12 cellular contexts compared by ENCODE assay signal in the genomic region with DNA sequence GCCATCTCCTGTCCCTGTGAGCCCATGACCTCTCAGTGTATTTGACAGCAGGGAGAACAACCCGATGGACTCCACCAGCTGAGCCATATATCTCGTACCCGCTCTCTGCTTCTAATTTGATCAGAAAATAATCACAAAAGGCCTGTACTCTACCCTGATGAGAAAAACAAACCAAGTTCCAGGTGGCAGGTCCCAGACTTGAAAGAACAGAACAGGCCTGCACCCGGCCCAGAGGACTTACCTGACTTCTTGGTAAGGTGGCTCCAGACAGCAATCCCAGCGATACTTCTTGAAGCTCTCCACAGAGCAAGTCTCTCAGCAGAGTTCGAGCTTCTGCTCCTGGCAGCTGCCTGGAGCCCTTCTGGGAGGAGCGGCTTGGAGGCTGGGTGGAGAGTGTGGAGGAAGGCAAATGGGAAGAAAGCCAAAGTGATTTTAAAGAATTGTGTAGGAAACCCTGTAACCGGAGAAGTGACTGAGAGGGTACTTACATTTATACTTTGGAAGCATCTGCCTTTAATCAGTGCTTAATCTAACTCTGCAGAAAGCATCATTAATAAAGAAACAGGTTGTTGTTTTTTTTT.
A peak's percentile ranks its signal among the peaks of the same experiment; 100 is the strongest.
DNase-seq lines count a peak whose midpoint lies in the region; ATAC-seq and TF ChIP-seq lines count a peak whose summit lies in the region.
"Had no signal": no experiment of that assay in that cellular context is flagged by ENCODE, and none has a peak within 500 bp of the region (broad histone marks: within the 10 kb centered on the region; RNA-seq: fewer than 3 reads in every experiment).

No MANE protein-coding gene starts in this region.

- in situ Hi-C loops in IMR-90 (cut with MboI; ENCODE audit: low sequenced_read_pairs), result no loop called here

- no CpG with 5 or more reads among the region's 8 CpGs for WGBS in IMR-90 (ENCODE audit: extremely low coverage in 2 of 2, insufficient read length in 1 of 2), 2 experiments
- 63% methylated on average over 8 of the region's 8 CpGs for WGBS in hepatocyte (ENCODE audit: low lambda C conversion rate, missing lambda C conversion rate)

- peak; percentile 11 for DNase-seq in AG09319 (ENCODE audit: extremely low read depth, low read depth)
- DNase-seq in IMR-90, result peak; percentile 18
- no peak for DNase-seq in WTC11 (ENCODE audit: low spot score)
- peak; percentile 19 for DNase-seq in hepatocyte (ENCODE audit: low spot score)
- DNase-seq in stimulated activated naive B cell treated with anti-CD40 and anti-IgM and Interleukin-4, amounts not matched to agents 10 μg/mL and 1 μg/mL and 100 μg/mL, for 72 hours, result no peak
- DNase-seq in activated T-helper 1 cell treated with anti-CD3 and anti-CD28 coated beads, Interleukin-12 subunit alpha, Interleukin-12 subunit beta, Interleukin-2, Interleukin-4 antibody, amounts not matched to agents 30 ng/mL and 10 ng/mL and 1 ng/mL, durations not matched to agents 14 hours and 24 hours and 36 hours (ENCODE audit: low spot score), result no peak
- no peak for DNase-seq in HuH-7.5 (ENCODE audit: low spot score)
- DNase-seq: NCI-H1048, NCI-H1694 had no signal

- no peak for TF ChIP-seq POLR2A in IMR-90 (IDR thresholded peaks at IDR 0.05; ENCODE audit: low read depth, low read length)

- H3K36me3 ChIP-seq in IMR-90 (ENCODE audit: control insufficient read depth, insufficient read depth, low read length) (no peaks in the 10 kb centered on the region), hepatocyte (replicated peaks; ENCODE audit: insufficient read depth, low read depth) (no peaks in the 10 kb centered on the region)

- peak overlapping the region; percentile 51; the same call in 1 of the 2 replicates for H3K27ac Mint-ChIP-seq in WTC11
- no peak overlapping the region for H3K27ac Mint-ChIP-seq in stimulated activated naive B cell treated with anti-CD40 and anti-IgM and Interleukin-4, amounts not matched to agents 10 μg/mL and 1 μg/mL and 100 μg/mL, for 72 hours
- no peak overlapping the region for H3K27ac Mint-ChIP-seq in activated T-helper 1 cell treated with anti-CD3 and anti-CD28 coated beads, Interleukin-12 subunit alpha, Interleukin-12 subunit beta, Interleukin-2, Interleukin-4 antibody, amounts not matched to agents 30 ng/mL and 10 ng/mL and 1 ng/mL, durations not matched to agents 14 hours and 24 hours and 36 hours

- H2AK5ac ChIP-seq in IMR-90 (ENCODE audit: low read depth, low read length), result no peak overlapping the region

- H3K14ac ChIP-seq in IMR-90 (replicated peaks; ENCODE audit: low read depth, low read length), result no peak overlapping the region

- H2BK5ac ChIP-seq in IMR-90 (ENCODE audit: low read depth, low read length, poor library complexity, severe bottlenecking), result no peak overlapping the region

- no peak overlapping the region for H4K5ac ChIP-seq in IMR-90 (ENCODE audit: low read depth, low read length)

- H3K4me3 ChIP-seq in IMR-90 (ENCODE audit: insufficient read depth, low read depth, low read length) (no peak overlapping the region), hepatocyte (no peak overlapping the region)
- H3K4me3 ChIP-seq: SK-N-MC had no signal

- H3K4me3 Mint-ChIP-seq in WTC11, result no peak overlapping the region
- H3K4me3 Mint-ChIP-seq in stimulated activated naive B cell treated with anti-CD40 and anti-IgM and Interleukin-4, amounts not matched to agents 10 μg/mL and 1 μg/mL and 100 μg/mL, for 72 hours, result no peak overlapping the region
- H3K4me3 Mint-ChIP-seq in activated T-helper 1 cell treated with anti-CD3 and anti-CD28 coated beads, Interleukin-12 subunit alpha, Interleukin-12 subunit beta, Interleukin-2, Interleukin-4 antibody, amounts not matched to agents 30 ng/mL and 10 ng/mL and 1 ng/mL, durations not matched to agents 14 hours and 24 hours and 36 hours, result no peak overlapping the region
- H3K4me3 Mint-ChIP-seq: CD4-positive, CD25-positive, alpha-beta regulatory T cell had no signal

- H3K4ac ChIP-seq in IMR-90 (ENCODE audit: low read depth, low read length), result no peak overlapping the region

- TF ChIP-seq CTCF in AG09319 (IDR thresholded peaks at IDR 0.05; ENCODE audit: low read depth, low read length) (no peak), IMR-90 (conservative IDR thresholded peaks at IDR 0.05; ENCODE audit: low read depth, low read length) (no peak), WTC11 (IDR thresholded peaks at IDR 0.05) (no peak), hepatocyte (IDR thresholded peaks at IDR 0.05; ENCODE audit: poor library complexity) (no peak)

- H3K9me2 ChIP-seq in hepatocyte (replicated peaks; ENCODE audit: insufficient read depth), result no peaks in the 10 kb centered on the region

- H3K9me3 ChIP-seq in IMR-90 (ENCODE audit: control insufficient read depth, insufficient read depth, low read length), result no peaks in the 10 kb centered on the region
- no peaks in the 10 kb centered on the region for H3K9me3 ChIP-seq in hepatocyte (ENCODE audit: low read depth)
- H3K9me3 ChIP-seq: Caco-2 had no signal

- H2BK20ac ChIP-seq in IMR-90 (ENCODE audit: low read depth, low read length), result no peak overlapping the region

- no TSS peak for BruUV-seq in IMR-90 (replicated peaks; lab: Mats Ljungman, UMichigan)

- H3K9ac ChIP-seq in IMR-90 (ENCODE audit: low read depth, low read length), result no peak overlapping the region

- H3K27me3 Mint-ChIP-seq in WTC11 (ENCODE audit: low read depth), result no peaks in the 10 kb centered on the region
- H3K27me3 Mint-ChIP-seq in stimulated activated naive B cell treated with anti-CD40 and anti-IgM and Interleukin-4, amounts not matched to agents 10 μg/mL and 1 μg/mL and 100 μg/mL, for 72 hours, result no peaks in the 10 kb centered on the region
- no peaks in the 10 kb centered on the region for H3K27me3 Mint-ChIP-seq in activated T-helper 1 cell treated with anti-CD3 and anti-CD28 coated beads, Interleukin-12 subunit alpha, Interleukin-12 subunit beta, Interleukin-2, Interleukin-4 antibody, amounts not matched to agents 30 ng/mL and 10 ng/mL and 1 ng/mL, durations not matched to agents 14 hours and 24 hours and 36 hours (ENCODE audit: insufficient read depth)
- H3K27me3 Mint-ChIP-seq: CD4-positive, CD25-positive, alpha-beta regulatory T cell had no signal

- CTCF ChIA-PET in IMR-90 (lab: Yijun Ruan, JAX), result interaction anchor here (0.5 to 1.9 kb wide), 10 partner anchors 9 to 1347 kb away, joined by 3 to 10 read pairs (median 5); a partner anchor contains a TSS
- CTCF ChIA-PET in WTC11 (lab: Charles Lee), result interaction anchor here (0.9 to 4.3 kb wide), 15 partner anchors 9 to 221 kb away, joined by 3 to 46 read pairs (median 5); no protein-coding TSS in a partner anchor

- H3K27me3 ChIP-seq in IMR-90 (ENCODE audit: control insufficient read depth, insufficient read depth, low read length), result no peaks in the 10 kb centered on the region; the same call in 1 of the 2 replicates
- no peaks in the 10 kb centered on the region for H3K27me3 ChIP-seq in hepatocyte

- no peak overlapping the region for H4K8ac ChIP-seq in IMR-90 (ENCODE audit: low read depth in 2 of 2, low read length in 2 of 2)

- ATAC-seq in IMR-90 (ENCODE audit: low read depth) (0 out of 2 replicates have a peak, but pooled peaks have one; percentile 27), WTC11 (no peak)
- ATAC-seq in stimulated activated naive B cell treated with anti-CD40 and anti-IgM and Interleukin-4, amounts not matched to agents 10 μg/mL and 1 μg/mL and 100 μg/mL, for 72 hours (replicated peaks), result no peak

- H2BK120ac ChIP-seq in IMR-90 (ENCODE audit: low read depth, low read length), result no peak overlapping the region

- H3K36me3 Mint-ChIP-seq in WTC11, result no peaks in the 10 kb centered on the region
- H3K36me3 Mint-ChIP-seq in stimulated activated naive B cell treated with anti-CD40 and anti-IgM and Interleukin-4, amounts not matched to agents 10 μg/mL and 1 μg/mL and 100 μg/mL, for 72 hours, result no peaks in the 10 kb centered on the region
- H3K36me3 Mint-ChIP-seq in activated T-helper 1 cell treated with anti-CD3 and anti-CD28 coated beads, Interleukin-12 subunit alpha, Interleukin-12 subunit beta, Interleukin-2, Interleukin-4 antibody, amounts not matched to agents 30 ng/mL and 10 ng/mL and 1 ng/mL, durations not matched to agents 14 hours and 24 hours and 36 hours (ENCODE audit: low read depth), result no peaks in the 10 kb centered on the region
- H3K36me3 Mint-ChIP-seq: CD4-positive, CD25-positive, alpha-beta regulatory T cell had no signal

- H2AFZ ChIP-seq in IMR-90 (replicated peaks; ENCODE audit: low read length, poor library complexity) (peak overlapping the region; percentile 13), hepatocyte (no peak overlapping the region)

- H2BK15ac ChIP-seq in IMR-90 (ENCODE audit: low read depth, low read length), result no peak overlapping the region

- H3K23ac ChIP-seq in IMR-90 (ENCODE audit: low read depth, low read length), result no peak overlapping the region

- no peaks in the 10 kb centered on the region for H3K79me1 ChIP-seq in IMR-90 (ENCODE audit: low read depth in 1 of 2, low read length in 2 of 2)

- H4K91ac ChIP-seq in IMR-90 (ENCODE audit: insufficient read depth, low read depth, low read length), result no peak overlapping the region

- no peak overlapping the region for H3K4me2 ChIP-seq in IMR-90 (ENCODE audit: low read depth, low read length)
- peak overlapping the region; percentile 48 for H3K4me2 ChIP-seq in hepatocyte

- H3K27ac ChIP-seq in IMR-90 (ENCODE audit: insufficient read depth, low read length) (no peak overlapping the region), hepatocyte (no peak overlapping the region)
- H3K27ac ChIP-seq: SK-N-MC had no signal

- intact Hi-C loops in IMR-90 (cut with micrococcal nuclease), result no loop called here
- intact Hi-C loops in activated T-helper 1 cell treated with anti-CD3 and anti-CD28 coated beads, Interleukin-12 subunit alpha, Interleukin-12 subunit beta, Interleukin-2, Interleukin-4 antibody, amounts not matched to agents 30 ng/mL and 10 ng/mL and 1 ng/mL, durations not matched to agents 14 hours and 24 hours and 36 hours (cut with micrococcal nuclease), result no loop called here

- H4K20me1 ChIP-seq in IMR-90 (ENCODE audit: insufficient read depth, low read length) (no peaks in the 10 kb centered on the region), hepatocyte (ENCODE audit: insufficient read depth, poor library complexity, severe bottlenecking) (no peaks in the 10 kb centered on the region)

- POLR2A ChIA-PET in IMR-90 (lab: Charles Lee; ENCODE audit: unreplicated experiment), result no interaction called here
- POLR2A ChIA-PET in WTC11 (lab: Charles Lee), result no interaction called here

- peaks cover 13% of the 10 kb centered on the region for H3K4me1 Mint-ChIP-seq in WTC11
- peaks cover 0 to 3% of the 10 kb centered on the region in 2 donors for H3K4me1 Mint-ChIP-seq in stimulated activated naive B cell treated with anti-CD40 and anti-IgM and Interleukin-4, amounts not matched to agents 10 μg/mL and 1 μg/mL and 100 μg/mL, for 72 hours
- no peaks in the 10 kb centered on the region for H3K4me1 Mint-ChIP-seq in activated T-helper 1 cell treated with anti-CD3 and anti-CD28 coated beads, Interleukin-12 subunit alpha, Interleukin-12 subunit beta, Interleukin-2, Interleukin-4 antibody, amounts not matched to agents 30 ng/mL and 10 ng/mL and 1 ng/mL, durations not matched to agents 14 hours and 24 hours and 36 hours (ENCODE audit: low read depth)

- no peaks in the 10 kb centered on the region for H3K79me2 ChIP-seq in hepatocyte

- peaks cover 2% of the 10 kb centered on the region; the same call in 1 of the 2 replicates for H3K4me1 ChIP-seq in IMR-90 (ENCODE audit: control insufficient read depth, insufficient read depth, low read length)
- H3K4me1 ChIP-seq in hepatocyte (ENCODE audit: insufficient read depth), result peaks cover 4% of the 10 kb centered on the region
- H3K4me1 ChIP-seq: Caco-2 had no signal

- no peak for TF ChIP-seq RAD21 in IMR-90 (IDR thresholded peaks at IDR 0.05; ENCODE audit: low read length)

- no peaks in the 10 kb centered on the region for H3K9me1 ChIP-seq in IMR-90 (ENCODE audit: insufficient read depth, low read length)

- dilution Hi-C loops in IMR-90 (cut with HindIII; ENCODE audit: low sequenced_read_pairs, unreplicated experiment), result no loop called here

- no peak overlapping the region for H3K56ac ChIP-seq in IMR-90 (ENCODE audit: extremely low read depth, insufficient read depth, low read length)

- H3K9me3 Mint-ChIP-seq in WTC11, result no peaks in the 10 kb centered on the region
- H3K9me3 Mint-ChIP-seq in stimulated activated naive B cell treated with anti-CD40 and anti-IgM and Interleukin-4, amounts not matched to agents 10 μg/mL and 1 μg/mL and 100 μg/mL, for 72 hours, result no peaks in the 10 kb centered on the region
- H3K9me3 Mint-ChIP-seq in activated T-helper 1 cell treated with anti-CD3 and anti-CD28 coated beads, Interleukin-12 subunit alpha, Interleukin-12 subunit beta, Interleukin-2, Interleukin-4 antibody, amounts not matched to agents 30 ng/mL and 10 ng/mL and 1 ng/mL, durations not matched to agents 14 hours and 24 hours and 36 hours, result no peaks in the 10 kb centered on the region

- H2AK9ac ChIP-seq in IMR-90 (replicated peaks; ENCODE audit: low read depth, low read length, poor library complexity), result no peak overlapping the region

- no peak overlapping the region for H3K18ac ChIP-seq in IMR-90 (ENCODE audit: low read depth, low read length)

Comparison
In these comparisons a context has a peak if more than half of its experiments do, and no peak if none do; other contexts are left out.
1. DNase-seq: peak in AG09319 (single experiment), IMR-90 (single experiment) and hepatocyte (single experiment); none in WTC11 (single experiment), stimulated activated naive B cell treated with anti-CD40 and anti-IgM and Interleukin-4, amounts not matched to agents 10 μg/mL and 1 μg/mL and 100 μg/mL, for 72 hours (single experiment), activated T-helper 1 cell treated with anti-CD3 and anti-CD28 coated beads, Interleukin-12 subunit alpha, Interleukin-12 subunit beta, Interleukin-2, Interleukin-4 antibody, amounts not matched to agents 30 ng/mL and 10 ng/mL and 1 ng/mL, durations not matched to agents 14 hours and 24 hours and 36 hours (single experiment) and HuH-7.5 (single experiment).